1 cellular context compared by ENCODE assay signal in the genomic region with DNA sequence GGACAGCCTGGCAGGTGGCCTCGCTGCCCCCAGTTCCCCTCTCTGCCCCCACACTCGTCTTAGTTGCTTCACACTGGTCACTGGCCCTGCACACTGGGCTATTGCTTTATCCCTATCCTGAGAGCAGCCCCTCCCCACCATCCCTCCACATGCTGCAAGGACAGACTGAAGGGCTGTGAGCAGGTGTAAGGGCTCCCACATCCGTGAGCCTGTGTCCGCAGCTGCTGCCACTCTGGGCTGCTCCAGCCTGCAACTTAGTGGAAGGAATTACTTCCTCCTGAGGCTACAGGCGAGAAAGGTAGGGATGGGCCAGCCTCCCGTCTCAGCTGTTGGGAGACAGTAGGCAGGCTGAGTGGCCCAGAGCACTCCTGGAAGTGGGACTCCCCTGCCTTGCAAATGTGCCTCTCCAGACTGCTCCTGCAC.
TF ChIP-seq lines count a peak whose summit lies in the region.

No MANE protein-coding gene starts in this region.

TF ChIP-seq in WTC11, 78 proteins besides CTCF, POLR2A, EP300 and RAD21 (continued from another document):
- TF ChIP-seq, protein P1, sequence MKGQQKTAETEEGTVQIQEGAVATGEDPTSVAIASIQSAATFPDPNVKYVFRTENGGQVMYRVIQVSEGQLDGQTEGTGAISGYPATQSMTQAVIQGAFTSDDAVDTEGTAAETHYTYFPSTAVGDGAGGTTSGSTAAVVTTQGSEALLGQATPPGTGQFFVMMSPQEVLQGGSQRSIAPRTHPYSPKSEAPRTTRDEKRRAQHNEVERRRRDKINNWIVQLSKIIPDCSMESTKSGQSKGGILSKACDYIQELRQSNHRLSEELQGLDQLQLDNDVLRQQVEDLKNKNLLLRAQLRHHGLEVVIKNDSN (CRISPR knock-in tag; IDR thresholded peaks at IDR 0.05): no peak
- TF ChIP-seq ELF4 (CRISPR knock-in tag; IDR thresholded peaks at IDR 0.05; ENCODE audit: low read depth): no peak
- TF ChIP-seq TCF7 (CRISPR knock-in tag; IDR thresholded peaks at IDR 0.05; ENCODE audit: low read depth): no peak
- TF ChIP-seq, protein P2, sequence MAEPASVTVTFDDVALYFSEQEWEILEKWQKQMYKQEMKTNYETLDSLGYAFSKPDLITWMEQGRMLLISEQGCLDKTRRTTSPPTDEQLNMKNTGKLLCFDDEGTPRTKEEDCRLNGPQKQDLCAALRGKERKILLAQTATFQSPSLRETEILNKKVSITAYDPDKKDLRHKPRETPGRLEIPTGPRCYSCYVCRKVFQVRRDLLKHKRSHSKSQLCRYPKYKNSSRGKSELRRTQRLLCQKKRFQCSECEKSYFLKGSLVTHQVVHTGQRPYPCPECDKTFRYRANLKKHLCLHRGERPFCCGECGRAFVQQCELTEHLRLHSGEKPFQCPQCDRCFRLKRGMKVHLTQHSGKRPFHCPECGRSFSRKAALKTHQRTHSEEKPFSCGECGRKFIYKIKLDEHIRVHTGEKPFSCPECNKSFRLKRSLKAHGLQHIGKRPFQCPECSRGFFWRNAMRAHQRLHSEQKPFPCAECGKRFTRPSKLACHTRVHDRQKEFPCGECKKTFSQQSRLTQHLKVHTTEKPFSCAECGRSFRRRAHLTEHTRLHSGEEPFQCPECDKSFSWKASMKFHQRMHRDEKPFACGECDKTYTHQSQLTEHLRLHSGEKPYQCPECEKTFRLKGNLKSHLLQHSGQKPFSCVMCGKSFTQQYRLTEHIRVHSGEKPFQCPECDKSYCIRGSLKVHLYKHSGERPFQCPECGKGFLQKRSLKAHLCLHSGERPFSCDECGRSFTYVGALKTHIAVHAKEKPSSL (CRISPR knock-in tag; conservative IDR thresholded peaks at IDR 0.05): no peak
- TF ChIP-seq, protein P3, sequence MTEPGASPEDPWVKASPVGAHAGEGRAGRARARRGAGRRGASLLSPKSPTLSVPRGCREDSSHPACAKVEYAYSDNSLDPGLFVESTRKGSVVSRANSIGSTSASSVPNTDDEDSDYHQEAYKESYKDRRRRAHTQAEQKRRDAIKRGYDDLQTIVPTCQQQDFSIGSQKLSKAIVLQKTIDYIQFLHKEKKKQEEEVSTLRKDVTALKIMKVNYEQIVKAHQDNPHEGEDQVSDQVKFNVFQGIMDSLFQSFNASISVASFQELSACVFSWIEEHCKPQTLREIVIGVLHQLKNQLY (CRISPR knock-in tag; IDR thresholded peaks at IDR 0.05): no peak
- TF ChIP-seq CREB1 (CRISPR knock-in tag; IDR thresholded peaks at IDR 0.05): no peak
